ENCODE assay signal across 15 cellular contexts in genomic region chr9:106478312-106479099, GRCh38.
"Had no signal": no experiment of that assay in that cellular context is flagged by ENCODE, and none has a peak within 500 bp of the region (broad histone marks: within the 10 kb centered on the region; RNA-seq: fewer than 3 reads in every experiment).

No MANE protein-coding gene starts in this region.

- H3K4me1 ChIP-seq: ascending aorta, pancreas, transverse colon had no signal

- H3K27ac Mint-ChIP-seq: activated CD4-positive, alpha-beta memory T cell treated with anti-CD3 and anti-CD28 coated beads for 36 hours; activated CD8-positive, alpha-beta memory T cell treated with anti-CD3 and anti-CD28 coated beads, Interleukin-2, amount 10 ng/mL, durations not matched to agents 7 days and 5 days; activated naive CD4-positive, alpha-beta T cell treated with anti-CD3 and anti-CD28 coated beads, Interleukin-2, amount 10 ng/mL, durations not matched to agents 7 days and 5 days; activated T-helper 2 cell treated with anti-CD3 and anti-CD28 coated beads, Interferon-gamma antibody, Interleukin-2, Interleukin-4, amounts not matched to agents 10 μg/mL and 5 μg/mL and 100 μg/mL, durations not matched to agents 14 hours and 24 hours and 36 hours; endodermal cell had no signal

- H3K27ac ChIP-seq: ascending aorta, dorsolateral prefrontal cortex, pancreas, transverse colon, WERI-Rb-1 had no signal

- DNase-seq: activated CD4-positive, alpha-beta memory T cell treated with anti-CD3 and anti-CD28 coated beads for 36 hours; activated CD8-positive, alpha-beta memory T cell treated with anti-CD3 and anti-CD28 coated beads, Interleukin-2, amount 10 ng/mL, durations not matched to agents 7 days and 5 days; activated naive CD4-positive, alpha-beta T cell treated with anti-CD3 and anti-CD28 coated beads, Interleukin-2, amount 10 ng/mL, durations not matched to agents 7 days and 5 days; activated T-cell treated with anti-CD3 and anti-CD28 coated beads, Interleukin-2, amount 50 U/mL, for 1 hour; dorsolateral prefrontal cortex; endodermal cell; pancreas; stimulated activated CD4-positive, alpha-beta T cell treated with anti-CD3 and anti-CD28 coated beads, Interleukin-2, amount 100 ng/mL, for 48 hours; stimulated activated naive CD4-positive, alpha-beta T cell; T-helper 1 cell; transverse colon; WERI-Rb-1 had no signal

- H3K36me3 Mint-ChIP-seq: activated CD4-positive, alpha-beta memory T cell treated with anti-CD3 and anti-CD28 coated beads for 36 hours; activated CD8-positive, alpha-beta memory T cell treated with anti-CD3 and anti-CD28 coated beads, Interleukin-2, amount 10 ng/mL, durations not matched to agents 7 days and 5 days; activated naive CD4-positive, alpha-beta T cell treated with anti-CD3 and anti-CD28 coated beads, Interleukin-2, amount 10 ng/mL, durations not matched to agents 7 days and 5 days had no signal

- H3K4me3 ChIP-seq: ascending aorta, dorsolateral prefrontal cortex, pancreas, transverse colon had no signal

- H3K27me3 Mint-ChIP-seq: activated CD4-positive, alpha-beta memory T cell treated with anti-CD3 and anti-CD28 coated beads for 36 hours; activated CD8-positive, alpha-beta memory T cell treated with anti-CD3 and anti-CD28 coated beads, Interleukin-2, amount 10 ng/mL, durations not matched to agents 7 days and 5 days; activated naive CD4-positive, alpha-beta T cell treated with anti-CD3 and anti-CD28 coated beads, Interleukin-2, amount 10 ng/mL, durations not matched to agents 7 days and 5 days had no signal

- H3K36me3 ChIP-seq: ascending aorta, pancreas, transverse colon, WERI-Rb-1 had no signal

- ATAC-seq: activated CD8-positive, alpha-beta memory T cell treated with anti-CD3 and anti-CD28 coated beads, Interleukin-2, amount 10 ng/mL, durations not matched to agents 7 days and 5 days; pancreas had no signal

- H3K4me3 Mint-ChIP-seq: activated CD4-positive, alpha-beta memory T cell treated with anti-CD3 and anti-CD28 coated beads for 36 hours; activated CD8-positive, alpha-beta memory T cell treated with anti-CD3 and anti-CD28 coated beads, Interleukin-2, amount 10 ng/mL, durations not matched to agents 7 days and 5 days; activated naive CD4-positive, alpha-beta T cell treated with anti-CD3 and anti-CD28 coated beads, Interleukin-2, amount 10 ng/mL, durations not matched to agents 7 days and 5 days; endodermal cell had no signal

- H3K9me3 ChIP-seq: pancreas, transverse colon had no signal

- H3K27me3 ChIP-seq: ascending aorta, dorsolateral prefrontal cortex, pancreas, transverse colon had no signal

- H3K4me1 Mint-ChIP-seq: activated CD8-positive, alpha-beta memory T cell treated with anti-CD3 and anti-CD28 coated beads, Interleukin-2, amount 10 ng/mL, durations not matched to agents 7 days and 5 days; activated naive CD4-positive, alpha-beta T cell treated with anti-CD3 and anti-CD28 coated beads, Interleukin-2, amount 10 ng/mL, durations not matched to agents 7 days and 5 days had no signal

- FAIRE-seq: bronchial epithelial cell, pancreas had no signal
